Comparison of ENCODE assay signal across 20 cellular contexts in genomic region chr2:205288681-205289080, GRCh38.
DNase-seq lines count a peak whose midpoint lies in the region; ATAC-seq, FAIRE-seq and TF ChIP-seq lines count a peak whose summit lies in the region.
"Had no signal": no experiment of that assay in that cellular context is flagged by ENCODE, and none has a peak within 500 bp of the region (broad histone marks: within the 10 kb centered on the region; RNA-seq: fewer than 3 reads in every experiment).

No MANE protein-coding gene starts in this region.

- no peaks in the 10 kb centered on the region for H3K4me1 ChIP-seq in H9 (ENCODE audit: insufficient read depth, low read length)

- no peak overlapping the region for H3K23ac ChIP-seq in H9 (ENCODE audit: insufficient read length, low read depth, low read length)

- no peak overlapping the region for H4K5ac ChIP-seq in H9 (ENCODE audit: insufficient read length, low read depth, low read length)

- no peak overlapping the region for H4K8ac ChIP-seq in H9 (replicated peaks; ENCODE audit: insufficient read length, low read depth, low read length)

- DNase-seq in RCC 7860 (ENCODE audit: low spot score) (peak; percentile 47), glomerular visceral epithelial cell (ENCODE audit: extremely low spot score) (peak; percentile 13), left kidney (ENCODE audit: low read depth, low spot score) (peak; percentile 12), H9 (no peak), SK-N-DZ (ENCODE audit: low spot score) (no peak)
- DNase-seq: C1 segment of cervical spinal cord; CD4-positive, alpha-beta memory T cell; COR-L47; DMS 273 treated with DMSO at 0.1 percent for 48 hours; DMS79; EL; GDM1; GM23248; H7 had no signal

- no peak overlapping the region for H3K4ac ChIP-seq in H9 (ENCODE audit: low read depth, low read length)

- H3K9ac ChIP-seq in H9 (ENCODE audit: extremely low read depth, insufficient read length, low read length): no peak overlapping the region
- H3K9ac ChIP-seq: GM23248 had no signal

- H3K27me3 Mint-ChIP-seq in H9 (ENCODE audit: low read depth): no peaks in the 10 kb centered on the region
- H3K27me3 Mint-ChIP-seq: CD4-positive, alpha-beta memory T cell had no signal

- no peaks in the 10 kb centered on the region for H3K9me3 ChIP-seq in H9 (ENCODE audit: control insufficient read depth, low read depth, low read length)

- no CpG with 5 or more reads among the region's 3 CpGs for WGBS in H9 (ENCODE audit: extremely low coverage, insufficient read length, low lambda C conversion rate)

- no peak overlapping the region for H2BK12ac ChIP-seq in H9 (ENCODE audit: insufficient read length, low read depth, low read length)

- H3K14ac ChIP-seq in H9 (ENCODE audit: insufficient read depth, low read length): no peak overlapping the region

- H3K79me2 ChIP-seq in H9 (ENCODE audit: insufficient read depth, low read length): no peaks in the 10 kb centered on the region

- ATAC-seq in HG03095 (IDR thresholded peaks at IDR 0.05; ENCODE audit: unreplicated experiment): no peak
- ATAC-seq: GM12878, HCT116 had no signal

- H3K27ac ChIP-seq in H9 (ENCODE audit: insufficient read length, low read depth, low read length): no peak overlapping the region
- H3K27ac ChIP-seq: GM23248 had no signal

- no peak overlapping the region for H2BK5ac ChIP-seq in H9 (ENCODE audit: insufficient read length, low read length)

- H3K56ac ChIP-seq in H9 (ENCODE audit: insufficient read length, low read depth, low read length): no peak overlapping the region

- no peak overlapping the region for H3K4me2 ChIP-seq in H9 (ENCODE audit: insufficient read depth, insufficient read length, low read length)

- H2AFZ ChIP-seq in H9 (ENCODE audit: low read length): no peak overlapping the region
- H2AFZ ChIP-seq: GM23248 had no signal

- no peak overlapping the region for H3K4me3 Mint-ChIP-seq in H9
- H3K4me3 Mint-ChIP-seq: CD4-positive, alpha-beta memory T cell had no signal

- H3K4me1 Mint-ChIP-seq in H9: peaks cover 18 to 21% of the 10 kb centered on the region in 2 experiments

- no peaks in the 10 kb centered on the region for H3K23me2 ChIP-seq in H9 (ENCODE audit: insufficient read length, low read depth, low read length, poor library complexity, severe bottlenecking)

- no peak for TF ChIP-seq CTCF in H9 (conservative IDR thresholded peaks at IDR 0.05)

- no peak overlapping the region for H2BK120ac ChIP-seq in H9 (ENCODE audit: low read depth, low read length, poor library complexity, severe bottlenecking)

- peaks cover 3 to 13% of the 10 kb centered on the region in 2 experiments; a peak in 4 of 5 replicates for H3K9me3 Mint-ChIP-seq in H9

- no peak overlapping the region for H4K91ac ChIP-seq in H9 (ENCODE audit: insufficient read length, low read depth, low read length)

- H3T11ph ChIP-seq in H9 (ENCODE audit: low read length): no peak overlapping the region

- H3K79me1 ChIP-seq in H9 (ENCODE audit: insufficient read depth, low read depth, low read length, poor library complexity, severe bottlenecking): no peaks in the 10 kb centered on the region

- H3K27me3 ChIP-seq in H9 (ENCODE audit: insufficient read depth, low read length): no peaks in the 10 kb centered on the region

- H3K27ac Mint-ChIP-seq in H9: no peak overlapping the region; a peak in 1 of 7 replicates
- H3K27ac Mint-ChIP-seq: CD4-positive, alpha-beta memory T cell had no signal

- no peak overlapping the region for H2AK5ac ChIP-seq in H9 (ENCODE audit: insufficient read length, low read length)

- no peak overlapping the region for H2BK15ac ChIP-seq in H9 (ENCODE audit: low read depth, low read length)

- H2BK20ac ChIP-seq in H9 (ENCODE audit: low read depth, low read length, poor library complexity, severe bottlenecking): no peak overlapping the region

- H3K36me3 Mint-ChIP-seq in H9 (ENCODE audit: insufficient read depth in 1 of 3, low read depth in 3 of 3): peaks cover 7 to 18% (median 7%) of the 10 kb centered on the region in 3 experiments; a peak in 5 of 7 replicates
- H3K36me3 Mint-ChIP-seq: CD4-positive, alpha-beta memory T cell had no signal

- no peaks in the 10 kb centered on the region for H4K20me1 ChIP-seq in H9 (ENCODE audit: control insufficient read depth, insufficient read depth, insufficient read length)

- no peak for FAIRE-seq in RCC 7860 (lab: Jason Lieb, UNC)
- FAIRE-seq: D721Med, GM12878, GM19239, H1 had no signal

- H3K18ac ChIP-seq in H9 (ENCODE audit: insufficient read length, low read depth, low read length): no peak overlapping the region

Comparison
In these comparisons a context has a peak if more than half of its experiments do, and no peak if none do; other contexts are left out.
1. DNase-seq: peak in RCC 7860 (single experiment), glomerular visceral epithelial cell (single experiment) and left kidney (single experiment); none in H9 (single experiment) and SK-N-DZ (single experiment).